10 cellular contexts compared by ENCODE assay signal in the genomic region with DNA sequence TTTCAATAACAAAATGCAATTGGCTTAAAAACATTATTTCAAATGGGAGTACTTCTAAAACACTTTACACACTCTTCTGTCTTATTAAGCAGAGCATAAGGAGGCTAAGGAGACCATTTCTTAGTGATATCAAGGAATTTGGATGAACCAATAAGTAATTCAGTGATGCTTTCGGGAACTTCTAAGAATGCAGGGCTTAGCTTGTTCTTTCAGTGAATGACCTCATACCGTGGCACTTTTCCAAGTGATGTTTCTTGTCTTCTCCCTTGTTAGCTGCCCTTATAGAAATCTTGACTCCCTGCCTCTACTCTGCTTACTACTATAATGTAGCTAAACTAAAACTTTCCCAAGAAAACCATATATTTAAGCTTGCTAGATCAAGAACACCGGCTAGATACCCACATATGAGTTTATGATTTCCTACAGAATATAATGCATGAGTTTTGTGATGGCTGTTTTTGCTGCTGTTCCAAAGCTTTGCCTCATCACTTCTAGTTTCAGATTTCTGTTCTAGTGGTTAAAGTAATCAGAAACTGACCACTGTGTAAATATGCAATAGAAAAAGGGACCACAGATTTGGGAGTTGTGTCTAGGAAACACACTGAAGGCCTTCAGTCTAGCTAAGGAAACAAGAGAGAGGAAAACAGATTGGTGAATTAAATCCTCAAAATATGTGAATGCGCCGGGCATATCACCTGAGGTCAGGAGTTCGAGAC. TPM values are rescaled to one million over a fixed set of nuclear protein-coding genes. Genes with fewer than 3 reads are reported as not detected.
DNase-seq lines count a peak whose midpoint lies in the region; ATAC-seq and TF ChIP-seq lines count a peak whose summit lies in the region.
"Had no signal": no experiment of that assay in that cellular context is flagged by ENCODE, and none has a peak within 500 bp of the region (broad histone marks: within the 10 kb centered on the region; RNA-seq: fewer than 3 reads in every experiment).

No MANE protein-coding gene starts in this region.

- peaks cover 0 to 10% (median 0%) of the 10 kb centered on the region in 4 donors for H3K9me3 ChIP-seq in Peyer's patch

- H3K4me1 ChIP-seq in Peyer's patch = no peaks in the 10 kb centered on the region
- H3K4me1 ChIP-seq: left lung had no signal

- TF ChIP-seq POLR2A in Peyer's patch (IDR thresholded peaks at IDR 0.05) = no peak

- TF ChIP-seq CTCF in Peyer's patch (IDR thresholded peaks at IDR 0.05) = no peak

- no peak overlapping the region for H3K27ac ChIP-seq in Peyer's patch
- H3K27ac ChIP-seq: left lung had no signal

- H3K36me3 ChIP-seq in Peyer's patch = peaks cover 0 to 29% (median 0%) of the 10 kb centered on the region in 3 donors

- H3K4me3 ChIP-seq in Peyer's patch = no peak overlapping the region
- H3K4me3 ChIP-seq: left lung had no signal

- in situ Hi-C loops in ACHN (cut with HindIII; ENCODE audit: low pct_ligation_motif_present, low pct_unique_long_range_greater_than_20kb, low sequenced_read_pairs) = no loop called here

- H3K27me3 ChIP-seq in Peyer's patch = no peaks in the 10 kb centered on the region
- H3K27me3 ChIP-seq: left lung had no signal

- DNase-seq in ACHN = peak; percentile 37
- DNase-seq in HT1080 (ENCODE audit: low read depth) = peak; percentile 38
- DNase-seq in amniotic stem cell (lab: John Stamatoyannopoulos, UW) = peak; percentile 52
- peak; percentile 58 for DNase-seq in glomerular visceral epithelial cell (ENCODE audit: extremely low spot score)
- no peak for DNase-seq in Peyer's patch
- no peak for DNase-seq in cerebellar nuclear complex (lab: John Stamatoyannopoulos, UW)
- no peak for DNase-seq in HuH-7.5 (ENCODE audit: low spot score)
- DNase-seq: left lung, NCI-H510A had no signal

- no peak for ATAC-seq in GM21737 (IDR thresholded peaks at IDR 0.05; ENCODE audit: unreplicated experiment)
- ATAC-seq: left lung had no signal

RNA-seq across cellular contexts. Expression of a gene that starts 37.5 kb away (rescaled TPM):
- 8.6 and 11.6 TPM in 2 replicates for total RNA-seq in HT1080 (2014; rRNA removed; shearing (Covaris generic))
- 7.6 and 15.0 TPM in 2 replicates for polyA plus RNA-seq in HT1080 (2015; cell fraction: cytosol; rRNA removed)
- 17.6 and 20.6 TPM in 2 replicates for polyA plus RNA-seq in HT1080 (2015; cell fraction: nucleus; rRNA removed)
- 10 to 100 TPM in 1 of 4 donors, 1 to 10 TPM in 3; 1.9 to 18.9 (median 3.1) TPM for total RNA-seq in Peyer's patch

RNA-seq across cellular contexts. Expression of a gene that starts 50.9 kb away (rescaled TPM):
- total RNA-seq in HT1080 (2014; rRNA removed; shearing (Covaris generic)) = 5.2 and 6.7 TPM in 2 replicates
- 1.8 and 2.6 TPM in 2 replicates for polyA plus RNA-seq in HT1080 (2015; cell fraction: cytosol; rRNA removed)
- polyA plus RNA-seq in HT1080 (2015; cell fraction: nucleus; rRNA removed) = 19.6 and 22.1 TPM in 2 replicates
- 10 to 100 TPM; 12.1 to 34.2 (median 19.8) TPM for total RNA-seq in Peyer's patch

RNA-seq across cellular contexts. Expression of a gene that starts 51.0 kb away (rescaled TPM):
- 1,305 and 1,663 TPM in 2 replicates for total RNA-seq in HT1080 (2014; rRNA removed; shearing (Covaris generic))
- polyA plus RNA-seq in HT1080 (2015; cell fraction: cytosol; rRNA removed) = 1,921 and 2,112 TPM in 2 replicates
- 540 and 577 TPM in 2 replicates for polyA plus RNA-seq in HT1080 (2015; cell fraction: nucleus; rRNA removed)
- 100 to 1,000 TPM; 476 to 923 (median 619) TPM for total RNA-seq in Peyer's patch

Comparison
In these comparisons a context has a peak if more than half of its experiments do, and no peak if none do; other contexts are left out.
1. DNase-seq: peak in ACHN (single experiment), HT1080 (single experiment), amniotic stem cell (single experiment) and glomerular visceral epithelial cell (single experiment); none in Peyer's patch (0 of 3), cerebellar nuclear complex (0 of 2) and HuH-7.5 (single experiment).